In the genomic region with DNA sequence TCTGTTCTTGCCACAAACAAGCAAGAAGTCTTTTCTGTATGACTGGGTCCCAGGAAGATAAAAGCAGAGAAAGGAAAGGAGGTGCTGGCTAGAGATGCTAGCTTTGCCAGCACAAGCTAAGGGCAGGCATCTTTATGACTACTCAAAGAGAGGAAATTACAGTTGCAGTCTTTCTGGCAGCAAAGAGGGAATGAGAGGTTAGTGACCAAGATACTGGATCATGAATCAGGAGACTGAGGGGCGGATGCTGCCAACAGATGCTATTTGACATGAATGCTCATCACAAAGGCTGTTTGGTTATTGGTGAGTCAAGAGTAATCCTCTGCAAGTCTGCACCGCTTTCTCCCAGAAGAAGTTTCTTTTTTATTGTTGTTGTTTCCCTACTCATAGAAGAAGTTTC, we compare ENCODE assay signal across 18 cellular contexts. TPM values are rescaled to one million over a fixed set of nuclear protein-coding genes. Genes with fewer than 3 reads are reported as not detected.
A peak's percentile ranks its signal among the peaks of the same experiment; 100 is the strongest.
DNase-seq lines count a peak whose midpoint lies in the region; ATAC-seq, FAIRE-seq and TF ChIP-seq lines count a peak whose summit lies in the region.
"Had no signal": no experiment of that assay in that cellular context is flagged by ENCODE, and none has a peak within 500 bp of the region (broad histone marks: within the 10 kb centered on the region; RNA-seq: fewer than 3 reads in every experiment).

No MANE protein-coding gene starts in this region.

- no peak for TF ChIP-seq CTCF in D721Med (IDR thresholded peaks at IDR 0.05; ENCODE audit: insufficient read depth, missing control alignments)
- TF ChIP-seq CTCF in PC-3 (conservative IDR thresholded peaks at IDR 0.05; ENCODE audit: low read depth, low read length) = no peak
- TF ChIP-seq CTCF in right atrium auricular region (IDR thresholded peaks at IDR 0.05) = no peak

- no peak overlapping the region for H2AFZ ChIP-seq in PC-3 (ENCODE audit: low read length)

- H4K20me1 ChIP-seq in PC-3 (ENCODE audit: low read length) = no peaks in the 10 kb centered on the region

- H3K36me3 ChIP-seq in PC-3 (ENCODE audit: low read depth, low read length) = no peaks in the 10 kb centered on the region
- no peaks in the 10 kb centered on the region for H3K36me3 ChIP-seq in right atrium auricular region
- H3K36me3 ChIP-seq: left ventricle myocardium inferior, WERI-Rb-1 had no signal

- FAIRE-seq in D721Med (lab: Jason Lieb, UNC) = peak; percentile 6

- H3K9me3 ChIP-seq in PC-3 (ENCODE audit: low read length) = no peaks in the 10 kb centered on the region
- no peaks in the 10 kb centered on the region for H3K9me3 ChIP-seq in right atrium auricular region
- H3K9me3 ChIP-seq: left ventricle myocardium inferior, testis had no signal

- CTCF ChIA-PET in PC-3 (lab: Charles Lee) = interaction anchor here (0.6 kb wide), 1 partner anchor 122 kb away, joined by 5 read pairs; no protein-coding TSS in a partner anchor

- H3F3A ChIP-seq in PC-3 (ENCODE audit: low read length, unreplicated experiment) = peaks cover 5% of the 10 kb centered on the region

- intact Hi-C loops in PC-3 (cut with micrococcal nuclease) = no loop called here

- H3K79me2 ChIP-seq in PC-3 (ENCODE audit: low read length) = no peaks in the 10 kb centered on the region

- ATAC-seq in PC-3 (peak; percentile 41), esophagus mucosa (peak; percentile 34)
- ATAC-seq: Right ventricle myocardium inferior had no signal

- peaks cover 10% of the 10 kb centered on the region for H3K4me1 ChIP-seq in PC-3 (ENCODE audit: insufficient read depth, low read length)
- peaks cover 0 to 3% of the 10 kb centered on the region in 2 donors for H3K4me1 ChIP-seq in right atrium auricular region
- H3K4me1 ChIP-seq: left ventricle myocardium inferior, testis had no signal

- H3K4me3 ChIP-seq in PC-3 (ENCODE audit: low read length) (no peak overlapping the region), right atrium auricular region (no peak overlapping the region)
- H3K4me3 ChIP-seq: left ventricle myocardium inferior, testis had no signal

- no peaks in the 10 kb centered on the region for H3K9me2 ChIP-seq in PC-3 (replicated peaks; ENCODE audit: low read length)

- H3K27ac ChIP-seq in PC-3 (ENCODE audit: low read length) = no peak overlapping the region
- H3K27ac ChIP-seq in right atrium auricular region = no peak overlapping the region
- H3K27ac ChIP-seq: HL-60, left ventricle myocardium inferior, testis, WERI-Rb-1 had no signal

- peak; percentile 14 for DNase-seq in activated CD4-positive, alpha-beta T cell treated with anti-CD3 and anti-CD28 coated beads for 48 hours
- DNase-seq in activated CD4-positive, alpha-beta T cell treated with anti-CD3 and anti-CD28 coated beads for 4 hours = no peak
- DNase-seq in D721Med (ENCODE audit: insufficient read length, low spot score) (no peak), PC-3 (peak; percentile 58), right atrium auricular region (ENCODE audit: low spot score) (no peak), hepatic stellate cell (ENCODE audit: low spot score) (no peak), kidney glomerular epithelial cell (lab: John Stamatoyannopoulos, UW) (no peak)
- DNase-seq: CD4-positive, CD25-positive, alpha-beta regulatory T cell; DMS153; HCEC 1CT; left ventricle myocardium inferior; NCI-H1930; NCI-H510A; testis; WERI-Rb-1 had no signal

- BruUV-seq in PC-3 (replicated peaks; lab: Mats Ljungman, UMichigan) = no TSS peak

- H3K9ac ChIP-seq in PC-3 (ENCODE audit: low read length) = no peak overlapping the region

- H3K27me3 ChIP-seq in PC-3 (ENCODE audit: low read length) = no peaks in the 10 kb centered on the region
- no peaks in the 10 kb centered on the region for H3K27me3 ChIP-seq in right atrium auricular region
- H3K27me3 ChIP-seq: testis had no signal

- POLR2A ChIA-PET in PC-3 (lab: Charles Lee; ENCODE audit: unreplicated experiment) = no interaction called here

- no peak overlapping the region for H3K4me2 ChIP-seq in PC-3 (ENCODE audit: low read length)

RNA-seq across cellular contexts. Expression of a gene that starts 5.5 kb away (rescaled TPM):
- total RNA-seq in PC-3 (2014; rRNA removed) (29.2 and 35.8 TPM in 2 replicates), esophagus mucosa (45.2 TPM), right atrium auricular region (10 to 100 TPM; 19.6 to 22.0 TPM)

Comparison
In these comparisons a context has a peak if more than half of its experiments do, and no peak if none do; other contexts are left out.
1. DNase-seq: peak in activated CD4-positive, alpha-beta T cell treated with anti-CD3 and anti-CD28 coated beads for 48 hours (single experiment) and PC-3 (single experiment); none in activated CD4-positive, alpha-beta T cell treated with anti-CD3 and anti-CD28 coated beads for 4 hours (0 of 2), D721Med (single experiment), right atrium auricular region (single experiment), hepatic stellate cell (single experiment) and kidney glomerular epithelial cell (single experiment).